Comparison of ENCODE assay signal across 15 cellular contexts in the genomic region with DNA sequence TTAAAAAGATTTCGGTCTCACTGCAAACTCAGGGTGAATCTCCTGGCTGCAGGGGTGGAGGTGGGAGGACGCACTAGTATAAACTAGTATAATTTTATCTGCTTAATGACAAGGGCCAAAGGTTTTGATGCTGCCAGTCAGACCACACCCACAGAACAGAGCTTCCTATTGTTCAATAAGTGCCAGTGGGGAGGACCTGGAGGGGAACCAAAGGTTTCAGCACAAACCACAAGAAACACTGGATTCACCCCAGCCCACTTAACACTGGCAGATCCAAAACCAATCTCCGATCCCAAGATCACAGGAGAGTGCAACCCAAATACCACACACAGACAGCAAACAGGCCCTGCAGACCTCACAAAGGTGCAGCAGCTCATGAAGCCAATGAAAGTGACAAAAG. TPM values are rescaled to one million over a fixed set of nuclear protein-coding genes. Genes with fewer than 3 reads are reported as not detected.
A peak's percentile ranks its signal among the peaks of the same experiment; 100 is the strongest.
DNase-seq lines count a peak whose midpoint lies in the region; ATAC-seq and TF ChIP-seq lines count a peak whose summit lies in the region.
"Had no signal": no experiment of that assay in that cellular context is flagged by ENCODE, and none has a peak within 500 bp of the region (broad histone marks: within the 10 kb centered on the region; RNA-seq: fewer than 3 reads in every experiment).

No MANE protein-coding gene starts in this region.

- DNase-seq in activated CD4-positive, alpha-beta T cell treated with anti-CD3 and anti-CD28 coated beads, Interleukin-2, amount 10 ng/mL, durations not matched to agents 7 days and 5 days, result no peak
- DNase-seq in activated CD4-positive, alpha-beta T cell treated with anti-CD3 and anti-CD28 coated beads for 4 hours, result no peak
- peak; percentile 38 for DNase-seq in HT1080 (ENCODE audit: low read depth)
- peak; percentile 48 for DNase-seq in osteocyte (ENCODE audit: extremely low spot score, unreplicated experiment)
- DNase-seq in upper lobe of right lung, result no peak
- DNase-seq in iPS-NIHi7 (ENCODE audit: extremely low spot score), result no peak
- DNase-seq: GF-D8, hypothalamus, Kasumi-1, mammary epithelial cell, NCI-H2107, pancreas had no signal

- H3K27me3 ChIP-seq in upper lobe of right lung, result no peaks in the 10 kb centered on the region
- H3K27me3 ChIP-seq: pancreas had no signal

- no peaks in the 10 kb centered on the region for H3K36me3 ChIP-seq in upper lobe of right lung
- H3K36me3 ChIP-seq: pancreas had no signal

- peak; percentile 2 for ATAC-seq in activated T-helper 17 cell treated with anti-CD3 and anti-CD28 coated beads, Interleukin-2, amount 50 U/mL, for 72 hours (replicated peaks)
- ATAC-seq in upper lobe of right lung (no peak), HG02885 (IDR thresholded peaks at IDR 0.05; ENCODE audit: poor library complexity, unreplicated experiment) (no peak)
- ATAC-seq: pancreas had no signal

- peaks cover 16% of the 10 kb centered on the region for H3K4me1 ChIP-seq in upper lobe of right lung

- H3K27ac ChIP-seq in upper lobe of right lung, result no peak overlapping the region
- H3K27ac ChIP-seq: pancreas, RWPE1 had no signal

- H3K9me3 Mint-ChIP-seq in activated CD4-positive, alpha-beta T cell treated with anti-CD3 and anti-CD28 coated beads, Interleukin-2, amount 10 ng/mL, durations not matched to agents 7 days and 5 days, result no peaks in the 10 kb centered on the region
- H3K9me3 Mint-ChIP-seq in activated T-helper 17 cell treated with anti-CD3 and anti-CD28 coated beads, Interleukin-2, amount 50 U/mL, for 72 hours, result no peaks in the 10 kb centered on the region
- H3K9me3 Mint-ChIP-seq in osteocyte (ENCODE audit: unreplicated experiment), result no peaks in the 10 kb centered on the region

- POLR2A ChIA-PET in activated CD4-positive, alpha-beta T cell treated with anti-CD3 and anti-CD28 coated beads, Interleukin-2, amount 10 ng/mL, durations not matched to agents 7 days and 5 days (lab: Charles Lee), result no interaction called here

- intact Hi-C loops in upper lobe of right lung (cut with DNase I), result no loop called here

- H3K4me3 ChIP-seq in upper lobe of right lung, result no peak overlapping the region
- H3K4me3 ChIP-seq: pancreas had no signal

- TF ChIP-seq CTCF in osteocyte (IDR thresholded peaks at IDR 0.05) (no peak), upper lobe of right lung (IDR thresholded peaks at IDR 0.05) (no peak)

- peaks cover 43% of the 10 kb centered on the region for H3K36me3 Mint-ChIP-seq in activated CD4-positive, alpha-beta T cell treated with anti-CD3 and anti-CD28 coated beads, Interleukin-2, amount 10 ng/mL, durations not matched to agents 7 days and 5 days (ENCODE audit: low read depth)
- H3K36me3 Mint-ChIP-seq in activated T-helper 17 cell treated with anti-CD3 and anti-CD28 coated beads, Interleukin-2, amount 50 U/mL, for 72 hours (ENCODE audit: low read depth), result peaks cover 52% of the 10 kb centered on the region
- H3K36me3 Mint-ChIP-seq in osteocyte (ENCODE audit: unreplicated experiment), result peaks cover 2% of the 10 kb centered on the region

- H3K4me1 Mint-ChIP-seq in activated CD4-positive, alpha-beta T cell treated with anti-CD3 and anti-CD28 coated beads, Interleukin-2, amount 10 ng/mL, durations not matched to agents 7 days and 5 days, result peaks cover 78% of the 10 kb centered on the region
- peaks cover 75% of the 10 kb centered on the region for H3K4me1 Mint-ChIP-seq in activated T-helper 17 cell treated with anti-CD3 and anti-CD28 coated beads, Interleukin-2, amount 50 U/mL, for 72 hours
- H3K4me1 Mint-ChIP-seq in osteocyte (ENCODE audit: unreplicated experiment), result peaks cover 48% of the 10 kb centered on the region

- peak overlapping the region; percentile 28 for H3K27ac Mint-ChIP-seq in activated CD4-positive, alpha-beta T cell treated with anti-CD3 and anti-CD28 coated beads, Interleukin-2, amount 10 ng/mL, durations not matched to agents 7 days and 5 days
- H3K27ac Mint-ChIP-seq in activated T-helper 17 cell treated with anti-CD3 and anti-CD28 coated beads, Interleukin-2, amount 50 U/mL, for 72 hours, result peak overlapping the region; percentile 53
- no peak overlapping the region for H3K27ac Mint-ChIP-seq in osteocyte (ENCODE audit: unreplicated experiment)

- CTCF ChIA-PET in activated CD4-positive, alpha-beta T cell treated with anti-CD3 and anti-CD28 coated beads, Interleukin-2, amount 10 ng/mL, durations not matched to agents 7 days and 5 days (lab: Charles Lee), result interaction anchor here (0.7 kb wide), 1 partner anchor 13 kb away, joined by 3 read pairs; no protein-coding TSS in a partner anchor

- H3K27me3 Mint-ChIP-seq in activated CD4-positive, alpha-beta T cell treated with anti-CD3 and anti-CD28 coated beads, Interleukin-2, amount 10 ng/mL, durations not matched to agents 7 days and 5 days, result no peaks in the 10 kb centered on the region
- H3K27me3 Mint-ChIP-seq in activated T-helper 17 cell treated with anti-CD3 and anti-CD28 coated beads, Interleukin-2, amount 50 U/mL, for 72 hours, result no peaks in the 10 kb centered on the region
- no peaks in the 10 kb centered on the region for H3K27me3 Mint-ChIP-seq in osteocyte (ENCODE audit: unreplicated experiment)

- peak overlapping the region; percentile 0 for H3K4me3 Mint-ChIP-seq in activated CD4-positive, alpha-beta T cell treated with anti-CD3 and anti-CD28 coated beads, Interleukin-2, amount 10 ng/mL, durations not matched to agents 7 days and 5 days
- H3K4me3 Mint-ChIP-seq in activated T-helper 17 cell treated with anti-CD3 and anti-CD28 coated beads, Interleukin-2, amount 50 U/mL, for 72 hours, result peak overlapping the region; percentile 89
- H3K4me3 Mint-ChIP-seq in osteocyte (ENCODE audit: unreplicated experiment), result no peak overlapping the region

- H3K9me3 ChIP-seq in upper lobe of right lung, result no peaks in the 10 kb centered on the region
- H3K9me3 ChIP-seq: pancreas had no signal

RNA-seq across cellular contexts. Expression of gene VOPP1, which starts 6.6 kb away (rescaled TPM):
- 10 to 100 TPM; 74.5 to 77.2 TPM for total RNA-seq in activated CD4-positive, alpha-beta T cell treated with anti-CD3 and anti-CD28 coated beads, Interleukin-2, amount 10 ng/mL, durations not matched to agents 7 days and 5 days
- total RNA-seq in HT1080 (2014; rRNA removed; shearing (Covaris generic)), result 83.0 and 100 TPM in 2 replicates
- 77.8 and 81.4 TPM in 2 replicates for polyA plus RNA-seq in HT1080 (2015; cell fraction: cytosol; rRNA removed)
- 27.7 and 28.1 TPM in 2 replicates for polyA plus RNA-seq in HT1080 (2015; cell fraction: nucleus; rRNA removed)
- 10 to 100 TPM; 58.0 to 70.9 TPM for total RNA-seq in activated T-helper 17 cell treated with anti-CD3 and anti-CD28 coated beads, Interleukin-2, amount 50 U/mL, for 72 hours
- 86.6 and 88.6 TPM in 2 replicates for total RNA-seq in osteocyte
- total RNA-seq in upper lobe of right lung, result 53.7 TPM

Comparison
In these comparisons a context has a peak if more than half of its experiments do, and no peak if none do; other contexts are left out.
1. DNase-seq: peak in HT1080 (single experiment) and osteocyte (single experiment); none in activated CD4-positive, alpha-beta T cell treated with anti-CD3 and anti-CD28 coated beads, Interleukin-2, amount 10 ng/mL, durations not matched to agents 7 days and 5 days (single experiment), activated CD4-positive, alpha-beta T cell treated with anti-CD3 and anti-CD28 coated beads for 4 hours (0 of 2), upper lobe of right lung (single experiment) and iPS-NIHi7 (single experiment).